Comparison of ENCODE assay signal across 1 cellular context in the genomic region with DNA sequence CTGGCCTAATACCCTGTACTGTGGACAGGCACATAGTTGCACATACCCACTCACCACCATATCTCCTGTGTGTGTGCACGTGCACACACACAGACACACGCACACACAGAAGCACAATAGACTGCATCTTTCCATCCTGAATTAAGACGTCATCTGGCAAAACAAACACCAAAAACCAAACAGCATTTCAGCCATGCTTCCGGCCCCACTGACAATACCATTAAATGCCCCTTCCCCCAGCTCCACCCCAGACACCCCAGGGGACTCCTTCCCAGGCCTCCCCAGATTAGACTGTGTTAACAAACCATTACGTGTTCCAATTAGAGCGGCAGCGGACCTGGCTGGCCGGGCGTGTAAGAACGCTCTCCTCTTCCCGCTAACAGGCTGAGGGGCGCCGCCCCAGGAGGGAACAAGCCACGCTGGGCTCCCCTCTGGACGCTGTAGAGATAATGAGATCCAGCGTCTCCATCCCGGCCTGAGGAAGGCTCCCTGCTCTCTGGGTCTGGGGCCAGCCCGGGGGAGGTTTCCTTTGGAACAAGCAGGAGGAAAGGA.
TF ChIP-seq lines count a peak whose summit lies in the region.

No MANE protein-coding gene starts in this region.

TF ChIP-seq in HEK293, 187 proteins besides CTCF, POLR2A, EP300 and RAD21 (continued from another document and continues in another):
- no peak for TF ChIP-seq ZBTB11 (tag by site-specific recombination; conservative IDR thresholded peaks at IDR 0.05; ENCODE audit: low read depth)
- no peak for TF ChIP-seq ZNF2 (tag by site-specific recombination; IDR thresholded peaks at IDR 0.05)
- TF ChIP-seq, protein P1, sequence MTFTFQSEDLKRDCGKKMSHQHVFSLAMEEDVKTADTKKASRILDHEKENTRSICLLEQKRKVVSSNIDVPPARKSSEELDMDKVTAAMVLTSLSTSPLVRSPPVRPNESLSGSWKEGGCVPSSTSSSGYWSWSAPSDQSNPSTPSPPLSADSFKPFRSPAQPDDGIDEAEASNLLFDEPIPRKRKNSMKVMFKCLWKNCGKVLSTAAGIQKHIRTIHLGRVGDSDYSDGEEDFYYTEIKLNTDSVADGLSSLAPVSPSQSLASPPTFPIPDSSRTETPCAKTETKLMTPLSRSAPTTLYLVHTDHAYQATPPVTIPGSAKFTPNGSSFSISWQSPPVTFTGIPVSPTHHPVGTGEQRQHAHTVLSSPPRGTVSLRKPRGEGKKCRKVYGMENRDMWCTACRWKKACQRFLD (tag by site-specific recombination; IDR thresholded peaks at IDR 0.05), result no peak
- no peak for TF ChIP-seq ZNF658 (tag by site-specific recombination; IDR thresholded peaks at IDR 0.05)
- TF ChIP-seq KLF9 (tag by site-specific recombination; IDR thresholded peaks at IDR 0.05; ENCODE audit: low read depth), result no peak
- TF ChIP-seq, protein P2, sequence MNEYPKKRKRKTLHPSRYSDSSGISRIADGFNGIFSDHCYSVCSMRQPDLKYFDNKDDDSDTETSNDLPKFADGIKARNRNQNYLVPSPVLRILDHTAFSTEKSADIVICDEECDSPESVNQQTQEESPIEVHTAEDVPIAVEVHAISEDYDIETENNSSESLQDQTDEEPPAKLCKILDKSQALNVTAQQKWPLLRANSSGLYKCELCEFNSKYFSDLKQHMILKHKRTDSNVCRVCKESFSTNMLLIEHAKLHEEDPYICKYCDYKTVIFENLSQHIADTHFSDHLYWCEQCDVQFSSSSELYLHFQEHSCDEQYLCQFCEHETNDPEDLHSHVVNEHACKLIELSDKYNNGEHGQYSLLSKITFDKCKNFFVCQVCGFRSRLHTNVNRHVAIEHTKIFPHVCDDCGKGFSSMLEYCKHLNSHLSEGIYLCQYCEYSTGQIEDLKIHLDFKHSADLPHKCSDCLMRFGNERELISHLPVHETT (tag by site-specific recombination; IDR thresholded peaks at IDR 0.05), result no peak
- TF ChIP-seq ZNF514 (tag by site-specific recombination; IDR thresholded peaks at IDR 0.05), result no peak
- no peak for TF ChIP-seq ZNF501 (tag by site-specific recombination; IDR thresholded peaks at IDR 0.05)
- TF ChIP-seq PRDM10 (tag by site-specific recombination; IDR thresholded peaks at IDR 0.05), result peak; percentile 90
- TF ChIP-seq ZNF157 (tag by site-specific recombination; IDR thresholded peaks at IDR 0.05), result no peak
- TF ChIP-seq ZNF37A (tag by site-specific recombination; IDR thresholded peaks at IDR 0.05), result no peak
- no peak for TF ChIP-seq ZNF624 (tag by site-specific recombination; IDR thresholded peaks at IDR 0.05)
- no peak for TF ChIP-seq ZNF302 (tag by site-specific recombination; IDR thresholded peaks at IDR 0.05; ENCODE audit: low read depth)
- no peak for TF ChIP-seq ZNF610 (tag by site-specific recombination; IDR thresholded peaks at IDR 0.05; ENCODE audit: borderline replicate concordance)
- TF ChIP-seq RBAK (tag by site-specific recombination; IDR thresholded peaks at IDR 0.05), result no peak
- TF ChIP-seq ZNF398 (tag by site-specific recombination; IDR thresholded peaks at IDR 0.05), result peak; percentile 77
- TF ChIP-seq, protein P3, sequence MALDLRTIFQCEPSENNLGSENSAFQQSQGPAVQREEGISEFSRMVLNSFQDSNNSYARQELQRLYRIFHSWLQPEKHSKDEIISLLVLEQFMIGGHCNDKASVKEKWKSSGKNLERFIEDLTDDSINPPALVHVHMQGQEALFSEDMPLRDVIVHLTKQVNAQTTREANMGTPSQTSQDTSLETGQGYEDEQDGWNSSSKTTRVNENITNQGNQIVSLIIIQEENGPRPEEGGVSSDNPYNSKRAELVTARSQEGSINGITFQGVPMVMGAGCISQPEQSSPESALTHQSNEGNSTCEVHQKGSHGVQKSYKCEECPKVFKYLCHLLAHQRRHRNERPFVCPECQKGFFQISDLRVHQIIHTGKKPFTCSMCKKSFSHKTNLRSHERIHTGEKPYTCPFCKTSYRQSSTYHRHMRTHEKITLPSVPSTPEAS (tag by site-specific recombination; IDR thresholded peaks at IDR 0.05), result peak; percentile 70
- TF ChIP-seq ZNF112 (tag by site-specific recombination; IDR thresholded peaks at IDR 0.05), result no peak
- no peak for TF ChIP-seq ZNF426 (tag by site-specific recombination; IDR thresholded peaks at IDR 0.05)
- TF ChIP-seq ZNF843 (tag by site-specific recombination; IDR thresholded peaks at IDR 0.05), result no peak; the same call in 1 of the 2 replicates
- TF ChIP-seq ZFP41 (tag by site-specific recombination; IDR thresholded peaks at IDR 0.05; ENCODE audit: borderline replicate concordance), result no peak
- no peak for TF ChIP-seq ZNF433 (tag by site-specific recombination; IDR thresholded peaks at IDR 0.05; ENCODE audit: low read depth)
- no peak for TF ChIP-seq ZNF555 (tag by site-specific recombination; conservative IDR thresholded peaks at IDR 0.05)
- no peak for TF ChIP-seq ZNF76 (tag by site-specific recombination; IDR thresholded peaks at IDR 0.05; ENCODE audit: borderline replicate concordance, low read depth)
- TF ChIP-seq PATZ1 (tag by site-specific recombination; IDR thresholded peaks at IDR 0.05), result peak; percentile 67
- no peak for TF ChIP-seq GFI1B (tag by site-specific recombination; IDR thresholded peaks at IDR 0.05)
- no peak for TF ChIP-seq KLF8 (tag by site-specific recombination; IDR thresholded peaks at IDR 0.05)
- TF ChIP-seq, protein P4, sequence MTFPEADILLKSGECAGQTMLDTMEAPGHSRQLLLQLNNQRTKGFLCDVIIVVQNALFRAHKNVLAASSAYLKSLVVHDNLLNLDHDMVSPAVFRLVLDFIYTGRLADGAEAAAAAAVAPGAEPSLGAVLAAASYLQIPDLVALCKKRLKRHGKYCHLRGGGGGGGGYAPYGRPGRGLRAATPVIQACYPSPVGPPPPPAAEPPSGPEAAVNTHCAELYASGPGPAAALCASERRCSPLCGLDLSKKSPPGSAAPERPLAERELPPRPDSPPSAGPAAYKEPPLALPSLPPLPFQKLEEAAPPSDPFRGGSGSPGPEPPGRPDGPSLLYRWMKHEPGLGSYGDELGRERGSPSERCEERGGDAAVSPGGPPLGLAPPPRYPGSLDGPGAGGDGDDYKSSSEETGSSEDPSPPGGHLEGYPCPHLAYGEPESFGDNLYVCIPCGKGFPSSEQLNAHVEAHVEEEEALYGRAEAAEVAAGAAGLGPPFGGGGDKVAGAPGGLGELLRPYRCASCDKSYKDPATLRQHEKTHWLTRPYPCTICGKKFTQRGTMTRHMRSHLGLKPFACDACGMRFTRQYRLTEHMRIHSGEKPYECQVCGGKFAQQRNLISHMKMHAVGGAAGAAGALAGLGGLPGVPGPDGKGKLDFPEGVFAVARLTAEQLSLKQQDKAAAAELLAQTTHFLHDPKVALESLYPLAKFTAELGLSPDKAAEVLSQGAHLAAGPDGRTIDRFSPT (tag by site-specific recombination; IDR thresholded peaks at IDR 0.05), result no peak
- no peak for TF ChIP-seq ZNF510 (tag by site-specific recombination; IDR thresholded peaks at IDR 0.05; ENCODE audit: insufficient replicate concordance)
- peak; percentile 45; the same call in 1 of the 2 replicates for TF ChIP-seq ZNF449 (tag by site-specific recombination; IDR thresholded peaks at IDR 0.05)
- TF ChIP-seq ZNF248 (tag by site-specific recombination; IDR thresholded peaks at IDR 0.05), result no peak
- no peak for TF ChIP-seq ZNF324 (tag by site-specific recombination; IDR thresholded peaks at IDR 0.05)
- no peak for TF ChIP-seq ZNF791 (tag by site-specific recombination; IDR thresholded peaks at IDR 0.05)
- TF ChIP-seq ZBTB8A (tag by site-specific recombination; IDR thresholded peaks at IDR 0.05), result peak; percentile 82
- no peak for TF ChIP-seq ZNF133 (tag by site-specific recombination; IDR thresholded peaks at IDR 0.05)
- TF ChIP-seq ZNF175 (tag by site-specific recombination; IDR thresholded peaks at IDR 0.05), result no peak
- no peak for TF ChIP-seq ZNF654 (tag by site-specific recombination; IDR thresholded peaks at IDR 0.05; ENCODE audit: low read depth)
- TF ChIP-seq YY1 (tag by site-specific recombination; IDR thresholded peaks at IDR 0.05), result no peak
- no peak for TF ChIP-seq ZNF837 (tag by site-specific recombination; IDR thresholded peaks at IDR 0.05)
